Comparison of ENCODE assay signal across 8 cellular contexts in genomic region chr10:42782446-42783180, GRCh38.
DNase-seq lines count a peak whose midpoint lies in the region; ATAC-seq and TF ChIP-seq lines count a peak whose summit lies in the region.

Gene BMS1 (plus strand): TSS chr10:42782795. CDS start chr10:42784395, 1,600 bp downstream.

- peak; percentile 97 for ATAC-seq in GM19395 (IDR thresholded peaks at IDR 0.05; ENCODE audit: unreplicated experiment)
- peak; percentile 92 for ATAC-seq in HG03558 (IDR thresholded peaks at IDR 0.05; ENCODE audit: extremely low read depth, unreplicated experiment)

- TF ChIP-seq CTCF in C4-2B (conservative IDR thresholded peaks at IDR 0.05), result no peak

- peak; percentile 91 for DNase-seq in NCI-H748 (lab: John Stamatoyannopoulos, UW; ENCODE audit: unreplicated experiment)
- DNase-seq in activated CD4-positive, alpha-beta T cell treated with anti-CD3 and anti-CD28 coated beads, Interleukin-2, amount 50 U/mL, for 1 hour, result peak; percentile 84
- peak; percentile 30 for DNase-seq in cortex of kidney (lab: John Stamatoyannopoulos, UW)
- peak; percentile 97 for DNase-seq in left kidney (ENCODE audit: low read depth, low spot score)
- peak; percentile 92 for DNase-seq in stimulated activated CD4-positive, alpha-beta T cell treated with anti-CD3 and anti-CD28 coated beads, Interleukin-1b, Interleukin-23, amount 100 ng/mL, for 48 hours

- H3K27ac ChIP-seq in C4-2B, result peak within 1 kb of the TSS; percentile 90

Comparison
In these comparisons a context has a peak if more than half of its experiments do, and no peak if none do; other contexts are left out.
1. Peak in every context shown above with its lines: DNase-seq, ATAC-seq and H3K27ac ChIP-seq.
2. DNase-seq: peak in every context shown above with its lines; median percentile 97 in left kidney; 92 in stimulated activated CD4-positive, alpha-beta T cell treated with anti-CD3 and anti-CD28 coated beads, Interleukin-1b, Interleukin-23, amount 100 ng/mL, for 48 hours; 91 in NCI-H748; 84 in activated CD4-positive, alpha-beta T cell treated with anti-CD3 and anti-CD28 coated beads, Interleukin-2, amount 50 U/mL, for 1 hour; 30 in cortex of kidney.